Comparison of ENCODE assay signal across 1 cellular context in the genomic region with DNA sequence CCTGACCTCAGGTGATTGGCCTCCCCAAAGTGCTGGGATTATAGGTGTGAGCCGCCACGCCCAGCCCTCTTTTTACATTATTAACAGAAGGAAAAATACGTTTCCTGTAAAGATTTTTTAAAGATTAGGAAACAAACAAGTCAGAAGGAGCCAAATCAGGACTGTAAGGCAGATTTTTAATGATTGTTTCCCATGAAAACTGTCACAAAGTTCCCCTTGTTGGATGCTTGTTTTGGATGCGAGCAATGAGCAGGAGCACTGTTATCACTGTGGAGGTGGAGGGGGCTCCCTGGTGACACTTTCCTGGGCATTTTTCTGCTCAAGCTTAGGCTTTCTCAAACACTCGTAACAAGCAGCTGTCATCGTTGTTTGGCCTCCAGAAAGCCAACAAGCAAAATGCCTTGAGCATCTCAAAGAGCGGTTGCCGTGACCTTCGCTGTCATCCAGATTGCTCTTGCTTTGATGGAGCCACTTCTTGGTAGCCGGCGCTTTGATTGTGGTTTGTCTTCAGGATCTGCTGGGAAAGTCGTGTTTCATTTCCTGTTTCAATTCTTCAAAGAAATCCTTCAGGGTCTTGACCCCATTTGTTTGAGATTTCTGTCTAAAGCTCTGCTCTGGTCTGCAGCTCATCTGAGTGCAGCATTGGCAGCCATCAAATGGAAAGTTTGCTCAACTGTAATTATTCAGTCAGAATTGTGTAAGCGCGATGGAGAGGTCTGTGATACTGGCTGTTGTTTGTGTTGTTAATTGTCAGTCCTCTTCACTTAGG.
TF ChIP-seq lines count a peak whose summit lies in the region.

No MANE protein-coding gene starts in this region.

TF ChIP-seq in HepG2, 621 proteins besides CTCF, POLR2A, EP300 and RAD21 (continued from another document and continues in another):
- TF ChIP-seq, protein P1, sequence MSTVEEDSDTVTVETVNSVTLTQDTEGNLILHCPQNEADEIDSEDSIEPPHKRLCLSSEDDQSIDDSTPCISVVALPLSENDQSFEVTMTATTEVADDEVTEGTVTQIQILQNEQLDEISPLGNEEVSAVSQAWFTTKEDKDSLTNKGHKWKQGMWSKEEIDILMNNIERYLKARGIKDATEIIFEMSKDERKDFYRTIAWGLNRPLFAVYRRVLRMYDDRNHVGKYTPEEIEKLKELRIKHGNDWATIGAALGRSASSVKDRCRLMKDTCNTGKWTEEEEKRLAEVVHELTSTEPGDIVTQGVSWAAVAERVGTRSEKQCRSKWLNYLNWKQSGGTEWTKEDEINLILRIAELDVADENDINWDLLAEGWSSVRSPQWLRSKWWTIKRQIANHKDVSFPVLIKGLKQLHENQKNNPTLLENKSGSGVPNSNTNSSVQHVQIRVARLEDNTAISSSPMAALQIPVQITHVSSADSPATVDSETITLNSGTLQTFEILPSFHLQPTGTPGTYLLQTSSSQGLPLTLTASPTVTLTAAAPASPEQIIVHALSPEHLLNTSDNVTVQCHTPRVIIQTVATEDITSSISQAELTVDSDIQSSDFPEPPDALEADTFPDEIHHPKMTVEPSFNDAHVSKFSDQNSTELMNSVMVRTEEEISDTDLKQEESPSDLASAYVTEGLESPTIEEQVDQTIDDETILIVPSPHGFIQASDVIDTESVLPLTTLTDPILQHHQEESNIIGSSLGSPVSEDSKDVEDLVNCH (CRISPR knock-in tag; IDR thresholded peaks at IDR 0.05): no peak
- TF ChIP-seq KLF9 (CRISPR knock-in tag; IDR thresholded peaks at IDR 0.05; ENCODE audit: low read depth) (no peak), ZNF335 (CRISPR knock-in tag; IDR thresholded peaks at IDR 0.05) (no peak), NPAS2 (CRISPR knock-in tag; IDR thresholded peaks at IDR 0.05; ENCODE audit: borderline replicate concordance) (no peak), SMAD3 (CRISPR knock-in tag; IDR thresholded peaks at IDR 0.05) (no peak), TFDP2 (CRISPR knock-in tag; IDR thresholded peaks at IDR 0.05) (no peak), SNAPC5 (CRISPR knock-in tag; IDR thresholded peaks at IDR 0.05; ENCODE audit: borderline replicate concordance) (no peak), ZNF225 (CRISPR knock-in tag; IDR thresholded peaks at IDR 0.05) (no peak), ETV6 (CRISPR knock-in tag; conservative IDR thresholded peaks at IDR 0.05) (no peak; the same call in 1 of the 2 replicates), ZNF512B (CRISPR knock-in tag; IDR thresholded peaks at IDR 0.05; ENCODE audit: borderline replicate concordance) (no peak), NR1H2 (CRISPR knock-in tag; IDR thresholded peaks at IDR 0.05; ENCODE audit: borderline replicate concordance, low read depth) (no peak), ZIK1 (CRISPR knock-in tag; IDR thresholded peaks at IDR 0.05; ENCODE audit: borderline replicate concordance, low read depth) (no peak), BRD4 (CRISPR knock-in tag; IDR thresholded peaks at IDR 0.05) (no peak), JDP2 (CRISPR knock-in tag; IDR thresholded peaks at IDR 0.05; ENCODE audit: borderline replicate concordance) (no peak), ZNF407 (CRISPR knock-in tag; IDR thresholded peaks at IDR 0.05; ENCODE audit: not compliant biosample characterization) (no peak), MATR3 (CRISPR knock-in tag; IDR thresholded peaks at IDR 0.05) (no peak), NCOA2 (CRISPR knock-in tag; IDR thresholded peaks at IDR 0.05) (peak; percentile 99), ZBTB43 (CRISPR knock-in tag; conservative IDR thresholded peaks at IDR 0.05) (no peak), HNRNPH1 (optimal IDR thresholded peaks at IDR 0.05; ENCODE audit: low read depth, low read length) (no peak), LBX2 (CRISPR knock-in tag; IDR thresholded peaks at IDR 0.05; ENCODE audit: borderline replicate concordance) (no peak), ZBTB8A (CRISPR knock-in tag; IDR thresholded peaks at IDR 0.05; ENCODE audit: borderline replicate concordance, low read depth) (no peak), ZNF101 (CRISPR knock-in tag; IDR thresholded peaks at IDR 0.05; ENCODE audit: borderline replicate concordance, low read depth) (no peak), ZSCAN29 (CRISPR knock-in tag; conservative IDR thresholded peaks at IDR 0.05) (no peak)
- TF ChIP-seq, protein P2, sequence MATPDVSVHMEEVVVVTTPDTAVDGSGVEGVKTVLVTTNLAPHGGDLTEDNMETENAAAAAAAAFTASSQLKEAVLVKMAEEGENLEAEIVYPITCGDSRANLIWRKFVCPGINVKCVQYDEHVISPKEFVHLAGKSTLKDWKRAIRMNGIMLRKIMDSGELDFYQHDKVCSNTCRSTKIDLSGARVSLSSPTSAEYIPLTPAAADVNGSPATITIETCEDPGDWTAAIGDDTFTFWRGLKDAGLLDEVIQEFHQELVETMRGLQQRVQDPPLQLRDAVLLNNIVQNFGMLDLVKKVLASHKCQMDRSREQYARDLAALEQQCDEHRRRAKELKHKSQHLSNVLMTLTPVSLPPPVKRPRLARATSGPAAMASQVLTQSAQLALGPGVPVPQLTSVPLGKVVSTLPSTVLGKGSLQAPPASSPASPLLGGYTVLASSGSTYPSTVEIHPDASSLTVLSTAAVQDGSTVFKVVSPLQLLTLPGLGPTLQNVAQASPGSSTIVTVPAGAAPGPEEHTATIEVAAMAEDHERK (CRISPR knock-in tag; IDR thresholded peaks at IDR 0.05; ENCODE audit: low read depth): no peak
- TF ChIP-seq, protein P3, sequence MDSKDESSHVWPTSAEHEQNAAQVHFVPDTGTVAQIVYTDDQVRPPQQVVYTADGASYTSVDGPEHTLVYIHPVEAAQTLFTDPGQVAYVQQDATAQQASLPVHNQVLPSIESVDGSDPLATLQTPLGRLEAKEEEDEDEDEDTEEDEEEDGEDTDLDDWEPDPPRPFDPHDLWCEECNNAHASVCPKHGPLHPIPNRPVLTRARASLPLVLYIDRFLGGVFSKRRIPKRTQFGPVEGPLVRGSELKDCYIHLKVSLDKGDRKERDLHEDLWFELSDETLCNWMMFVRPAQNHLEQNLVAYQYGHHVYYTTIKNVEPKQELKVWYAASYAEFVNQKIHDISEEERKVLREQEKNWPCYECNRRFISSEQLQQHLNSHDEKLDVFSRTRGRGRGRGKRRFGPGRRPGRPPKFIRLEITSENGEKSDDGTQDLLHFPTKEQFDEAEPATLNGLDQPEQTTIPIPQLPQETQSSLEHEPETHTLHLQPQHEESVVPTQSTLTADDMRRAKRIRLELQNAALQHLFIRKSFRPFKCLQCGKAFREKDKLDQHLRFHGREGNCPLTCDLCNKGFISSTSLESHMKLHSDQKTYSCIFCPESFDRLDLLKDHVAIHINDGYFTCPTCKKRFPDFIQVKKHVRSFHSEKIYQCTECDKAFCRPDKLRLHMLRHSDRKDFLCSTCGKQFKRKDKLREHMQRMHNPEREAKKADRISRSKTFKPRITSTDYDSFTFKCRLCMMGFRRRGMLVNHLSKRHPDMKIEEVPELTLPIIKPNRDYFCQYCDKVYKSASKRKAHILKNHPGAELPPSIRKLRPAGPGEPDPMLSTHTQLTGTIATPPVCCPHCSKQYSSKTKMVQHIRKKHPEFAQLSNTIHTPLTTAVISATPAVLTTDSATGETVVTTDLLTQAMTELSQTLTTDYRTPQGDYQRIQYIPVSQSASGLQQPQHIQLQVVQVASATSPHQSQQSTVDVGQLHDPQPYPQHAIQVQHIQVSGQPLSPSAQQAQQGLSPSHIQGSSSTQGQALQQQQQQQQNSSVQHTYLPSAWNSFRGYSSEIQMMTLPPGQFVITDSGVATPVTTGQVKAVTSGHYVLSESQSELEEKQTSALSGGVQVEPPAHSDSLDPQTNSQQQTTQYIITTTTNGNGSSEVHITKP (CRISPR knock-in tag; IDR thresholded peaks at IDR 0.05; ENCODE audit: low read depth): 0 out of 2 replicates have a peak, but pooled peaks have one; percentile 31
- TF ChIP-seq, protein P4, sequence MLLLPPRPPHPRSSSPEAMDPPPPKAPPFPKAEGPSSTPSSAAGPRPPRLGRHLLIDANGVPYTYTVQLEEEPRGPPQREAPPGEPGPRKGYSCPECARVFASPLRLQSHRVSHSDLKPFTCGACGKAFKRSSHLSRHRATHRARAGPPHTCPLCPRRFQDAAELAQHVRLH (CRISPR knock-in tag; IDR thresholded peaks at IDR 0.05; ENCODE audit: borderline replicate concordance, low read depth): 0 out of 2 replicates have a peak, but pooled peaks have one; percentile 47
